Comparison of ENCODE assay signal across 8 cellular contexts in genomic region chr2:136117909-136118818, GRCh38. TPM values are rescaled to one million over a fixed set of nuclear protein-coding genes. Genes with fewer than 3 reads are reported as not detected.
DNase-seq lines count a peak whose midpoint lies in the region; ATAC-seq and TF ChIP-seq lines count a peak whose summit lies in the region.

CXCR4 (minus strand) TSS chr2:136118149; CDS start chr2:136118060, 89 bp downstream.

- peak; percentile 98 for TF ChIP-seq POLR2A in NB4 (IDR thresholded peaks at IDR 0.05; ENCODE audit: extremely low read depth, insufficient read length)

- H3K27ac Mint-ChIP-seq in CD14-positive monocyte, result peak within 1 kb of the TSS; percentile 95 to 99 (median 97)

- no peaks in the 10 kb centered on the region for H3K36me3 ChIP-seq in iPS DF 6.9 (ENCODE audit: control insufficient read depth, insufficient read depth, low read length)

- DNase-seq in CD14-positive monocyte (ENCODE audit: low spot score), result peak; percentile 88
- peak; percentile 87 for DNase-seq in NB4 (ENCODE audit: low read depth)
- peak; percentile 73 to 89 (median 85) for DNase-seq in T-helper 1 cell
- peak in 49 of 58 donors; percentile 7 to 77 (median 49) for DNase-seq in anterior cingulate cortex (lab: John Stamatoyannopoulos, UW)
- DNase-seq in iPS DF 6.9 (ENCODE audit: low read depth, low spot score), result peak; percentile 75
- no peak for DNase-seq in skeletal muscle cell (ENCODE audit: low read depth)
- no peak for DNase-seq in GDM1 (lab: John Stamatoyannopoulos, UW)

- no peak within 1 kb of the TSS for H3K27ac ChIP-seq in iPS DF 6.9 (ENCODE audit: low read length)

- WGBS in iPS DF 6.9 (ENCODE audit: insufficient coverage, insufficient read length), result no CpG with 5 or more reads among the region's 50 CpGs

- H3K36me3 Mint-ChIP-seq in CD14-positive monocyte, result peaks cover 26 to 27% of the 10 kb centered on the region in 2 donors

- H3K4me3 ChIP-seq in NB4 (ENCODE audit: low read depth, low read length), result peak within 1 kb of the TSS; percentile 91
- peak within 1 kb of the TSS; percentile 54; the same call in 1 of the 2 replicates for H3K4me3 ChIP-seq in iPS DF 6.9 (ENCODE audit: low read length)
- H3K4me3 ChIP-seq in skeletal muscle cell (ENCODE audit: low read depth, low read length), result peak within 1 kb of the TSS; percentile 37

- H3K9me3 ChIP-seq in iPS DF 6.9 (ENCODE audit: control insufficient read depth, insufficient read depth, low read length), result no peaks in the 10 kb centered on the region

- peaks cover 58% of the 10 kb centered on the region for H3K4me1 Mint-ChIP-seq in CD14-positive monocyte

- H3K9me3 Mint-ChIP-seq in CD14-positive monocyte, result peaks cover 0 to 2% (median 0%) of the 10 kb centered on the region in 7 donors

- peaks cover 0 to 2% (median 0%) of the 10 kb centered on the region in 3 donors for H3K27me3 Mint-ChIP-seq in CD14-positive monocyte (ENCODE audit: low read depth in 3 of 3)

- peaks cover 13% of the 10 kb centered on the region for H3K27me3 ChIP-seq in iPS DF 6.9 (ENCODE audit: control insufficient read depth, insufficient read depth, low read length)

- TF ChIP-seq CTCF in CD14-positive monocyte (IDR thresholded peaks at IDR 0.05) (peak; percentile 9), NB4 (IDR thresholded peaks at IDR 0.05; ENCODE audit: low read depth, low read length) (no peak)

- peak within 1 kb of the TSS; percentile 98 for H3K4me3 Mint-ChIP-seq in CD14-positive monocyte

- H3K4me1 ChIP-seq in iPS DF 6.9 (ENCODE audit: control insufficient read depth, insufficient read depth, low read length), result peaks cover 1% of the 10 kb centered on the region; the same call in 1 of the 2 replicates

- intact Hi-C loops in CD14-positive monocyte (cut with micrococcal nuclease), result loop anchor here (2.0 to 10.0 kb wide), 13 partner anchors 19 to 373 kb away; partner anchors contain the start of genes DARS1 (in 1 of the 2) and UBXN4 (in 1 of the 2)

- ATAC-seq in GM21381 (IDR thresholded peaks at IDR 0.05; ENCODE audit: unreplicated experiment), result peak; percentile 20

RNA-seq across cellular contexts. Expression of gene CXCR4, which starts in this region (rescaled TPM):
- polyA plus RNA-seq in CD14-positive monocyte, result 100 to 1,000 TPM; 140 to 391 TPM

Comparison
In these comparisons a context has a peak if more than half of its experiments do, and no peak if none do; other contexts are left out.
1. DNase-seq: peak in CD14-positive monocyte (single experiment), NB4 (single experiment), T-helper 1 cell (5 of 5), anterior cingulate cortex (49 of 58) and iPS DF 6.9 (single experiment); none in skeletal muscle cell (single experiment) and GDM1 (single experiment).
2. H3K4me3 ChIP-seq: peak in every context shown above with its lines; median percentile 91 in NB4; 54 in iPS DF 6.9; 37 in skeletal muscle cell.